In the genomic region with DNA sequence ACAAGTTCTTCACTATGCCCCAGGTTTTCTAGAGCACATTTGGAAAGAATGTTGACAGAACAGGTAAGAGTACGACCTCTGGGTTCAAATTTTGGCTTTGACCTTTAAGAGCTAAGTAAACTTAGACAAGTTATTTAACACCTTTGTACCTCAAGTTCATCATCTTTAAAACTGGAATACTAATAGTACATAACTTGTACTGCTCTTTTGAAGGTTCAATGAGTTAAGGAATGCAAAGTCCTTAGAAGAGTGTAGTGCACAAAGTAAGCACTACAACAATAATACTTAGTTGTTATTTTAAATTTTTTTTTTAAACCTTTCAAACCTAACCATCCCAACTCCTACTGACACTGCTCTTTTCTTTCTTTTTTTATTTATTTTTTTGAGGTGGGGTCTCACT, we compare ENCODE assay signal across 35 cellular contexts.
DNase-seq lines count a peak whose midpoint lies in the region; ATAC-seq, FAIRE-seq and TF ChIP-seq lines count a peak whose summit lies in the region.
"Had no signal": no experiment of that assay in that cellular context is flagged by ENCODE, and none has a peak within 500 bp of the region (broad histone marks: within the 10 kb centered on the region; RNA-seq: fewer than 3 reads in every experiment).

No MANE protein-coding gene starts in this region.

- DNase-seq in left lung = no peak
- DNase-seq in lower lobe of right lung = no peak
- no peak for DNase-seq in thyroid gland
- no peak for DNase-seq in upper lobe of right lung
- no peak for DNase-seq in mesendoderm
- no peak for DNase-seq in suprapubic skin (ENCODE audit: low spot score in 2 of 2)
- no peak for DNase-seq in right atrium auricular region (ENCODE audit: low spot score)
- DNase-seq in urothelium cell line (ENCODE audit: low spot score) = no peak
- DNase-seq: 8988T; ACHN; AML-193; BE2C; C1 segment of cervical spinal cord; Caco-2; Calu3; CD4-positive, alpha-beta memory T cell; CD4-positive, alpha-beta T cell; CD4-positive, CD25-positive, alpha-beta regulatory T cell; CD8-positive, alpha-beta memory T cell; CD8-positive, alpha-beta T cell; COR-L47; DMS 273 treated with DMSO at 0.1 percent for 48 hours; DMS153; DMS53; DMS79; DMS79 treated with DMSO at 0.1 percent for 48 hours; DND-41; EL had no signal

- WGBS in thyroid gland, 2 donors = 29 to 43% methylated on average over 1 of the region's 1 CpG
- no CpG with 5 or more reads among the region's 1 CpG for WGBS in mesendoderm (ENCODE audit: extremely low coverage, insufficient coverage, low lambda C conversion rate)
- WGBS in suprapubic skin = 88% methylated on average over 1 of the region's 1 CpG

- TF ChIP-seq CTCF in left lung (IDR thresholded peaks at IDR 0.05) = no peak
- no peak for TF ChIP-seq CTCF in lower lobe of right lung (IDR thresholded peaks at IDR 0.05)
- no peak for TF ChIP-seq CTCF in thyroid gland (IDR thresholded peaks at IDR 0.05)
- no peak for TF ChIP-seq CTCF in upper lobe of right lung (IDR thresholded peaks at IDR 0.05)
- no peak for TF ChIP-seq CTCF in suprapubic skin (IDR thresholded peaks at IDR 0.05)
- no peak for TF ChIP-seq CTCF in right atrium auricular region (IDR thresholded peaks at IDR 0.05)

- H3K27me3 ChIP-seq in left lung = no peaks in the 10 kb centered on the region
- no peaks in the 10 kb centered on the region for H3K27me3 ChIP-seq in lower lobe of right lung (ENCODE audit: low read depth)
- no peaks in the 10 kb centered on the region for H3K27me3 ChIP-seq in thyroid gland
- no peaks in the 10 kb centered on the region for H3K27me3 ChIP-seq in upper lobe of right lung
- H3K27me3 ChIP-seq in mesendoderm (ENCODE audit: insufficient read depth, low read length, poor library complexity) = no peaks in the 10 kb centered on the region
- H3K27me3 ChIP-seq in suprapubic skin = no peaks in the 10 kb centered on the region
- no peaks in the 10 kb centered on the region for H3K27me3 ChIP-seq in right atrium auricular region
- H3K27me3 ChIP-seq: BE2C; BLaER1; BLaER1 treated with 17β-estradiol and CSF1 and Interleukin-3, amounts not matched to agents 10 nM and 100 nM had no signal

- FAIRE-seq in urothelium cell line (lab: Jason Lieb, UNC) = no peak
- FAIRE-seq: A204.1, A549, D721Med had no signal

- no peak overlapping the region for H4K5ac ChIP-seq in mesendoderm (ENCODE audit: low read length)

- H3K18ac ChIP-seq in mesendoderm (ENCODE audit: low read length) = no peak overlapping the region

- no peak overlapping the region for H3K4ac ChIP-seq in mesendoderm (ENCODE audit: low read depth, low read length)

- H3K27ac ChIP-seq in left lung (no peak overlapping the region), lower lobe of right lung (no peak overlapping the region), thyroid gland (peak overlapping the region in 2 of 3 donors; percentile 27 to 58), upper lobe of right lung (no peak overlapping the region), mesendoderm (ENCODE audit: low read depth, low read length) (no peak overlapping the region), suprapubic skin (no peak overlapping the region), right atrium auricular region (no peak overlapping the region)
- H3K27ac ChIP-seq: 22Rv1; A549; BLaER1; BLaER1 treated with 17β-estradiol and CSF1 and Interleukin-3, amounts not matched to agents 10 nM and 100 nM; C4-2B had no signal

- no peak overlapping the region for H3K4me2 ChIP-seq in mesendoderm (ENCODE audit: low read length)
- H3K4me2 ChIP-seq: A549; BLaER1; BLaER1 treated with 17β-estradiol and CSF1 and Interleukin-3, amounts not matched to agents 10 nM and 100 nM had no signal

- no peaks in the 10 kb centered on the region for H3K79me1 ChIP-seq in mesendoderm (ENCODE audit: low read length)

- no peak overlapping the region for H3K56ac ChIP-seq in mesendoderm (ENCODE audit: low read length)

- TF ChIP-seq POLR2A in thyroid gland (IDR thresholded peaks at IDR 0.05) = no peak
- TF ChIP-seq POLR2A in suprapubic skin (IDR thresholded peaks at IDR 0.05) = no peak

- ATAC-seq in left lung (peak; percentile 94), lower lobe of right lung (peak; percentile 89 to 92), upper lobe of right lung (peak; percentile 83)
- ATAC-seq: A549; CD8-positive, alpha-beta T cell had no signal

- no peak overlapping the region for H4K8ac ChIP-seq in mesendoderm (ENCODE audit: low read depth, low read length)

- H3K4me1 ChIP-seq in left lung (peaks cover 0 to 3% of the 10 kb centered on the region in 2 donors), lower lobe of right lung (peaks cover 15% of the 10 kb centered on the region), thyroid gland (peaks cover 21 to 24% of the 10 kb centered on the region in 2 donors), upper lobe of right lung (peaks cover 12% of the 10 kb centered on the region), mesendoderm (ENCODE audit: control insufficient read depth, low read depth, low read length) (no peaks in the 10 kb centered on the region), suprapubic skin (no peaks in the 10 kb centered on the region), right atrium auricular region (no peaks in the 10 kb centered on the region)
- H3K4me1 ChIP-seq: A549; BLaER1; BLaER1 treated with 17β-estradiol and CSF1 and Interleukin-3, amounts not matched to agents 10 nM and 100 nM; Caco-2 had no signal

- no peak overlapping the region for H2BK15ac ChIP-seq in mesendoderm (replicated peaks; ENCODE audit: low read depth)

- H2BK5ac ChIP-seq in mesendoderm (ENCODE audit: low read length) = no peak overlapping the region

- no peaks in the 10 kb centered on the region for H3K79me2 ChIP-seq in mesendoderm (ENCODE audit: control insufficient read depth, insufficient read depth, low read length)

- intact Hi-C loops in left lung (cut with DNase I) (no loop called here), lower lobe of right lung (cut with DNase I) (no loop called here), thyroid gland (cut with DNase I) (no loop called here), upper lobe of right lung (cut with DNase I) (no loop called here)

- no peak overlapping the region for H2BK120ac ChIP-seq in mesendoderm (ENCODE audit: low read depth, low read length)

- H3K9me3 ChIP-seq in left lung = no peaks in the 10 kb centered on the region
- H3K9me3 ChIP-seq in lower lobe of right lung = no peaks in the 10 kb centered on the region
- H3K9me3 ChIP-seq in thyroid gland = no peaks in the 10 kb centered on the region
- H3K9me3 ChIP-seq in upper lobe of right lung = no peaks in the 10 kb centered on the region
- H3K9me3 ChIP-seq in suprapubic skin = no peaks in the 10 kb centered on the region
- no peaks in the 10 kb centered on the region for H3K9me3 ChIP-seq in right atrium auricular region
- H3K9me3 ChIP-seq: A549; BE2C; BLaER1; BLaER1 treated with 17β-estradiol and CSF1 and Interleukin-3, amounts not matched to agents 10 nM and 100 nM; Caco-2 had no signal

- H3K23ac ChIP-seq in mesendoderm (ENCODE audit: low read length) = no peak overlapping the region

- H3K9ac ChIP-seq in mesendoderm (ENCODE audit: low read length) = no peak overlapping the region
- H3K9ac ChIP-seq: BLaER1; BLaER1 treated with 17β-estradiol and CSF1 and Interleukin-3, amounts not matched to agents 10 nM and 100 nM had no signal

- no peak overlapping the region for H3K4me3 ChIP-seq in left lung
- H3K4me3 ChIP-seq in lower lobe of right lung = no peak overlapping the region
- no peak overlapping the region for H3K4me3 ChIP-seq in thyroid gland (replicated peaks in 1 of 3)
- H3K4me3 ChIP-seq in upper lobe of right lung = no peak overlapping the region
- no peak overlapping the region for H3K4me3 ChIP-seq in mesendoderm (ENCODE audit: low read length)
- no peak overlapping the region for H3K4me3 ChIP-seq in suprapubic skin
- H3K4me3 ChIP-seq in right atrium auricular region = no peak overlapping the region
- H3K4me3 ChIP-seq: A549; BLaER1; BLaER1 treated with 17β-estradiol and CSF1 and Interleukin-3, amounts not matched to agents 10 nM and 100 nM had no signal

- H3K36me3 ChIP-seq in left lung (no peaks in the 10 kb centered on the region), lower lobe of right lung (no peaks in the 10 kb centered on the region), thyroid gland (no peaks in the 10 kb centered on the region), upper lobe of right lung (no peaks in the 10 kb centered on the region), mesendoderm (ENCODE audit: control insufficient read depth, insufficient read depth, low read length) (no peaks in the 10 kb centered on the region), suprapubic skin (no peaks in the 10 kb centered on the region), right atrium auricular region (no peaks in the 10 kb centered on the region)
- H3K36me3 ChIP-seq: BE2C; BLaER1; BLaER1 treated with 17β-estradiol and CSF1 and Interleukin-3, amounts not matched to agents 10 nM and 100 nM had no signal

- no peak for TF ChIP-seq EP300 in suprapubic skin (IDR thresholded peaks at IDR 0.05)

- H2AK5ac ChIP-seq in mesendoderm (ENCODE audit: low read length) = no peak overlapping the region

Comparison
In these comparisons a context has a peak if more than half of its experiments do, and no peak if none do; other contexts are left out.
1. H3K27ac ChIP-seq: peak in thyroid gland (2 of 3); none in left lung (0 of 2), lower lobe of right lung (single experiment), upper lobe of right lung (single experiment), mesendoderm (single experiment), suprapubic skin (single experiment) and right atrium auricular region (0 of 2).
2. Peak in every context shown above with its lines, with median percentiles within 50 percentile points of each other: ATAC-seq.